8 cellular contexts compared by ENCODE assay signal in the genomic region with DNA sequence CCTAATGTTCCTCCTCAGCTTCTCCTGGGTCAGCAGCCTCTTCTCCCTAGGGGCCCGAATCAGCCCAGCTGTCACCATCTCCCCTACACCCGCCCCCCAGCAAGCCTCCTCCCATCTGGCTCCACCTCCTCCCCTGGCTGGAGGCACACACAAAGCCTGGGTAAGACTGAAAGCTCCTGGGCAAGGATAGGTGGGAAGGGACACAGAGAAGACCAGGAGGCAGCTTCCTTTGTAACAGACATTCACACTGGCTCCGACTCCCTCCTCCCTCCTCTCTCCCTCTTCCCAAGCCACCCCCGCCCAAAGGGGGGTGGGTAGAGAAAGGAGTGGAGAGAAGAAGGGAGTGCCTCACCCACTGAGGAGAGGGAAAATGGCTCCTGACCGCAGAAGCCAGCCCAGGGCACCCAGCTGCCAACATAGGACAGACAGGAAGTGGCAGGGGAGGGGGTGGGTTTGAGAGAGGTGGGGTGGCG. TPM values are rescaled to one million over a fixed set of nuclear protein-coding genes. Genes with fewer than 3 reads are reported as not detected.
DNase-seq lines count a peak whose midpoint lies in the region; ATAC-seq and TF ChIP-seq lines count a peak whose summit lies in the region.

No MANE protein-coding gene starts in this region.

- TF ChIP-seq POLR2A in body of pancreas (IDR thresholded peaks at IDR 0.05), result no peak

- no peaks in the 10 kb centered on the region for H3K9me3 ChIP-seq in body of pancreas
- no peaks in the 10 kb centered on the region for H3K9me3 ChIP-seq in left lung
- H3K9me3 ChIP-seq in mucosa of descending colon, result no peaks in the 10 kb centered on the region

- H3K27ac ChIP-seq in body of pancreas, result peak overlapping the region in 2 of 4 donors; percentile 24 to 48
- H3K27ac ChIP-seq in left lung, result peak overlapping the region; percentile 44 to 48

- no peak for TF ChIP-seq CTCF in body of pancreas (IDR thresholded peaks at IDR 0.05)
- no peak for TF ChIP-seq CTCF in left lung (IDR thresholded peaks at IDR 0.05)
- no peak for TF ChIP-seq CTCF in type B pancreatic cell (conservative IDR thresholded peaks at IDR 0.05)
- TF ChIP-seq CTCF in mucosa of descending colon (IDR thresholded peaks at IDR 0.05), result no peak

- intact Hi-C loops in body of pancreas (cut with DNase I), result no loop called here
- intact Hi-C loops in left lung (cut with DNase I), result no loop called here
- intact Hi-C loops in mucosa of descending colon (cut with DNase I, micrococcal nuclease), result no loop called here

- peaks cover 62% of the 10 kb centered on the region for H3K36me3 Mint-ChIP-seq in type B pancreatic cell

- no peak overlapping the region for H3K4me3 ChIP-seq in body of pancreas
- H3K4me3 ChIP-seq in left lung, result peak overlapping the region in 1 of 2 donors; percentile 88
- no peak overlapping the region for H3K4me3 ChIP-seq in mucosa of descending colon

- H3K36me3 ChIP-seq in body of pancreas (replicated peaks in 1 of 2; ENCODE audit: insufficient read depth in 1 of 2, low read depth in 2 of 2), result peaks cover 20 to 35% of the 10 kb centered on the region in 2 donors
- peaks cover 0 to 48% of the 10 kb centered on the region in 2 donors for H3K36me3 ChIP-seq in left lung
- H3K36me3 ChIP-seq in mucosa of descending colon (ENCODE audit: low read depth), result peaks cover 19% of the 10 kb centered on the region

- H3K9me3 Mint-ChIP-seq in type B pancreatic cell, result no peaks in the 10 kb centered on the region

- H3K27me3 Mint-ChIP-seq in type B pancreatic cell, result no peaks in the 10 kb centered on the region

- ATAC-seq in body of pancreas (no peak), left lung (no peak), GM18909 (IDR thresholded peaks at IDR 0.05; ENCODE audit: poor library complexity, unreplicated experiment) (no peak), HG02642 (IDR thresholded peaks at IDR 0.05; ENCODE audit: poor library complexity, unreplicated experiment) (no peak), mucosa of descending colon (no peak)

- H3K4me1 ChIP-seq in body of pancreas, result peaks cover 39% of the 10 kb centered on the region
- peaks cover 34 to 43% of the 10 kb centered on the region in 2 donors for H3K4me1 ChIP-seq in left lung
- H3K4me1 ChIP-seq in mucosa of descending colon (ENCODE audit: low read depth), result peaks cover 27% of the 10 kb centered on the region

- peaks cover 16% of the 10 kb centered on the region for H3K4me1 Mint-ChIP-seq in type B pancreatic cell (ENCODE audit: unreplicated experiment)

- H3K27ac Mint-ChIP-seq in type B pancreatic cell, result peak overlapping the region; percentile 38

- peak; percentile 64 for DNase-seq in DMS153 treated with DMSO at 0.1 percent for 48 hours (lab: John Stamatoyannopoulos, UW; ENCODE audit: unreplicated experiment)
- DNase-seq in NCI-H510A treated with DMSO at 0.1 percent for 48 hours (lab: John Stamatoyannopoulos, UW), result peak; percentile 29
- DNase-seq in body of pancreas, result peak; percentile 20 to 40 (median 28)
- peak in 1 of 2 donors; percentile 38 for DNase-seq in left lung
- DNase-seq in type B pancreatic cell (ENCODE audit: extremely low spot score, unreplicated experiment), result no peak
- no peak for DNase-seq in mucosa of descending colon

- H3K27me3 ChIP-seq in body of pancreas (no peaks in the 10 kb centered on the region), left lung (no peaks in the 10 kb centered on the region)

- H3K4me3 Mint-ChIP-seq in type B pancreatic cell, result peak overlapping the region; percentile 55

- WGBS in body of pancreas, 2 donors, result 18 to 28% methylated on average over 5 to 6 of the region's 6 CpGs

RNA-seq across cellular contexts. Expression of a gene that starts 4.0 kb away (rescaled TPM):
- 100 to 1,000 TPM; 114 to 122 TPM for total RNA-seq in body of pancreas
- total RNA-seq in left lung, result 100 to 1,000 TPM; 159 to 171 TPM
- 270 and 289 TPM in 2 replicates for total RNA-seq in type B pancreatic cell (ENCODE audit: low replicate concordance)
- total RNA-seq in mucosa of descending colon, result 100 to 1,000 TPM; 127 to 243 (median 149) TPM

RNA-seq across cellular contexts. Expression of a gene that starts 32.6 kb away (rescaled TPM):
- 1 to 10 TPM in 1 of 2 donors, under 1 TPM in 1; 0.66 to 3.6 TPM for total RNA-seq in body of pancreas
- 1 to 10 TPM; 1.5 to 2.0 TPM for total RNA-seq in left lung
- total RNA-seq in type B pancreatic cell (ENCODE audit: low replicate concordance), result 2.7 and 19.9 TPM in 2 replicates
- total RNA-seq in mucosa of descending colon, result 10 to 100 TPM; 12.0 to 30.5 (median 22.7) TPM

RNA-seq across cellular contexts. Expression of a gene that starts 35.0 kb away (rescaled TPM):
- total RNA-seq in body of pancreas (10 to 100 TPM; 10.9 to 83.1 TPM), left lung (10 to 100 TPM; 23.4 to 48.1 TPM), type B pancreatic cell (ENCODE audit: low replicate concordance) (60.9 and 106 TPM in 2 replicates), mucosa of descending colon (10 to 100 TPM; 26.1 to 32.4 (median 26.6) TPM)

RNA-seq across cellular contexts. Expression of a gene that starts 44.1 kb away (rescaled TPM):
- 1 to 10 TPM in 1 of 2 donors, under 1 TPM in 1; 0.78 to 5.9 TPM for total RNA-seq in body of pancreas
- 1 to 10 TPM; 4.9 to 6.3 TPM for total RNA-seq in left lung
- total RNA-seq in type B pancreatic cell (ENCODE audit: low replicate concordance), result 3.9 and 7.1 TPM in 2 replicates
- 1 to 10 TPM; 1.4 to 3.0 (median 2.2) TPM for total RNA-seq in mucosa of descending colon

RNA-seq across cellular contexts. Expression of a gene that starts 47.3 kb away (rescaled TPM):
- total RNA-seq in body of pancreas (10 to 100 TPM; 11.4 to 13.2 TPM), left lung (10 to 100 TPM; 15.2 to 27.9 TPM), type B pancreatic cell (ENCODE audit: low replicate concordance) (9.1 and 17.5 TPM in 2 replicates), mucosa of descending colon (10 to 100 TPM in 1 of 3 donors, 1 to 10 TPM in 2; 3.6 to 22.4 (median 8.2) TPM)

Comparison
In these comparisons a context has a peak if more than half of its experiments do, and no peak if none do; other contexts are left out.
1. DNase-seq: peak in DMS153 treated with DMSO at 0.1 percent for 48 hours (single experiment), NCI-H510A treated with DMSO at 0.1 percent for 48 hours (single experiment) and body of pancreas (4 of 4); none in type B pancreatic cell (single experiment) and mucosa of descending colon (0 of 3).